ENCODE assay signal across 25 cellular contexts in genomic region chr2:238187618-238188548, GRCh38. TPM values are rescaled to one million over a fixed set of nuclear protein-coding genes. Genes with fewer than 3 reads are reported as not detected.
DNase-seq lines count a peak whose midpoint lies in the region; ATAC-seq and TF ChIP-seq lines count a peak whose summit lies in the region.
"Had no signal": no experiment of that assay in that cellular context is flagged by ENCODE, and none has a peak within 500 bp of the region (broad histone marks: within the 10 kb centered on the region; RNA-seq: fewer than 3 reads in every experiment).

No MANE protein-coding gene starts in this region.

- peaks cover 0 to 21% (median 0%) of the 10 kb centered on the region in 12 donors for H3K4me1 ChIP-seq in heart left ventricle
- H3K4me1 ChIP-seq: uterus had no signal

- peaks cover 0 to 100% (median 96%) of the 10 kb centered on the region in 9 donors for H3K36me3 ChIP-seq in heart left ventricle
- H3K36me3 ChIP-seq: uterus had no signal

- peaks cover 43% of the 10 kb centered on the region for H3K36me3 Mint-ChIP-seq in natural killer cell treated with Interleukin-12 subunit alpha and Interleukin-12 subunit beta and Interleukin-15 and Interleukin-18, amount 100 ng/mL, for 72 hours

- no peak for TF ChIP-seq POLR2A in heart left ventricle (IDR thresholded peaks at IDR 0.05)

- H3K4me3 Mint-ChIP-seq in natural killer cell treated with Interleukin-12 subunit alpha and Interleukin-12 subunit beta and Interleukin-15 and Interleukin-18, amount 100 ng/mL, for 72 hours = no peak overlapping the region
- H3K4me3 Mint-ChIP-seq: activated naive CD8-positive, alpha-beta T cell treated with anti-CD3 and anti-CD28 coated beads, Interleukin-2, amount 10 ng/mL, durations not matched to agents 7 days and 5 days; dendritic cell treated with granulocyte-macrophage colony-stimulating factor and Interleukin-4, amounts not matched to agents 40 ng/mL and 50 ng/mL, for 4 days; T-helper 17 cell had no signal

- intact Hi-C loops in heart left ventricle (cut with DNase I) = no loop called here

- 80 to 88% (median 80%) methylated on average over 17 of the region's 17 CpGs for WGBS in heart left ventricle, 4 donors

- in situ Hi-C loops in SK-MEL-5 (cut with HindIII; ENCODE audit: low pct_unique_long_range_greater_than_20kb, low sequenced_read_pairs) = no loop called here

- peak overlapping the region; percentile 60 to 92 for H3K27ac Mint-ChIP-seq in natural killer cell treated with Interleukin-12 subunit alpha and Interleukin-12 subunit beta and Interleukin-15 and Interleukin-18, amount 100 ng/mL, for 72 hours
- H3K27ac Mint-ChIP-seq: activated naive CD8-positive, alpha-beta T cell treated with anti-CD3 and anti-CD28 coated beads, Interleukin-2, amount 10 ng/mL, durations not matched to agents 7 days and 5 days; dendritic cell treated with granulocyte-macrophage colony-stimulating factor and Interleukin-4, amounts not matched to agents 40 ng/mL and 50 ng/mL, for 4 days had no signal

- peak overlapping the region in 4 of 12 donors; percentile 8 to 28 (median 10) for H3K27ac ChIP-seq in heart left ventricle
- H3K27ac ChIP-seq: gastrocnemius medialis, uterus, VCaP had no signal

- peaks cover 42 to 51% of the 10 kb centered on the region in 2 donors for H3K4me1 Mint-ChIP-seq in natural killer cell treated with Interleukin-12 subunit alpha and Interleukin-12 subunit beta and Interleukin-15 and Interleukin-18, amount 100 ng/mL, for 72 hours (ENCODE audit: low read depth in 2 of 2)
- H3K4me1 Mint-ChIP-seq: activated naive CD8-positive, alpha-beta T cell treated with anti-CD3 and anti-CD28 coated beads, Interleukin-2, amount 10 ng/mL, durations not matched to agents 7 days and 5 days had no signal

- no peaks in the 10 kb centered on the region for H3K27me3 ChIP-seq in heart left ventricle
- H3K27me3 ChIP-seq: gastrocnemius medialis, uterus had no signal

- ATAC-seq in heart left ventricle = peak; percentile 71 to 89 (median 88)
- no peak for ATAC-seq in natural killer cell treated with Interleukin-12 subunit alpha and Interleukin-12 subunit beta and Interleukin-15 and Interleukin-18, amount 100 ng/mL, for 72 hours
- ATAC-seq: gastrocnemius medialis, T-helper 17 cell had no signal

- no peaks in the 10 kb centered on the region for H3K27me3 Mint-ChIP-seq in natural killer cell treated with Interleukin-12 subunit alpha and Interleukin-12 subunit beta and Interleukin-15 and Interleukin-18, amount 100 ng/mL, for 72 hours
- H3K27me3 Mint-ChIP-seq: activated naive CD8-positive, alpha-beta T cell treated with anti-CD3 and anti-CD28 coated beads, Interleukin-2, amount 10 ng/mL, durations not matched to agents 7 days and 5 days; dendritic cell treated with granulocyte-macrophage colony-stimulating factor and Interleukin-4, amounts not matched to agents 40 ng/mL and 50 ng/mL, for 4 days; T-helper 17 cell had no signal

- no peaks in the 10 kb centered on the region for H3K9me3 ChIP-seq in heart left ventricle
- H3K9me3 ChIP-seq: gastrocnemius medialis, uterus had no signal

- no peak overlapping the region for H3K4me3 ChIP-seq in heart left ventricle
- H3K4me3 ChIP-seq: gastrocnemius medialis, uterus had no signal

- DNase-seq in Ammon's horn (ENCODE audit: low spot score) (peak; percentile 69), SK-MEL-5 (ENCODE audit: low read depth, low spot score) (peak; percentile 93), heart left ventricle (no peak), NCI-H2081 treated with DMSO at 0.1 percent for 48 hours (lab: John Stamatoyannopoulos, UW) (no peak), NCI-H2227 (lab: John Stamatoyannopoulos, UW; ENCODE audit: unreplicated experiment) (no peak), SW 1271 (lab: John Stamatoyannopoulos, UW) (no peak)
- DNase-seq in natural killer cell treated with Interleukin-12 subunit alpha and Interleukin-12 subunit beta and Interleukin-15 and Interleukin-18, amount 100 ng/mL, for 72 hours (ENCODE audit: low spot score) = no peak
- DNase-seq in stimulated activated CD4-positive, alpha-beta T cell treated with anti-CD3 and anti-CD28 coated beads, Interleukin-1b, Interleukin-23, amount 100 ng/mL, for 48 hours = no peak
- DNase-seq: activated CD4-positive, alpha-beta T cell treated with anti-CD3 and anti-CD28 coated beads, Interleukin-2, amount 50 U/mL, for 48 hours; activated naive CD8-positive, alpha-beta T cell treated with anti-CD3 and anti-CD28 coated beads, Interleukin-2, amount 10 ng/mL, durations not matched to agents 7 days and 5 days; activated T-cell treated with anti-CD3 and anti-CD28 coated beads, Interleukin-2, amount 50 U/mL, for 1 hour; gastrocnemius medialis; HCEC 1CT; mesendoderm; NCI-H1092 treated with DMSO at 0.1 percent for 48 hours; NCI-H2107; NCI-H524 treated with DMSO at 0.1 percent for 48 hours; retina; stimulated activated naive CD4-positive, alpha-beta T cell treated with Interleukin-2 at 50 U/mL for 16 hours; T-helper 17 cell; uterus had no signal

- no peaks in the 10 kb centered on the region for H3K9me3 Mint-ChIP-seq in natural killer cell treated with Interleukin-12 subunit alpha and Interleukin-12 subunit beta and Interleukin-15 and Interleukin-18, amount 100 ng/mL, for 72 hours
- H3K9me3 Mint-ChIP-seq: activated naive CD8-positive, alpha-beta T cell treated with anti-CD3 and anti-CD28 coated beads, Interleukin-2, amount 10 ng/mL, durations not matched to agents 7 days and 5 days; dendritic cell treated with granulocyte-macrophage colony-stimulating factor and Interleukin-4, amounts not matched to agents 40 ng/mL and 50 ng/mL, for 4 days had no signal

- TF ChIP-seq CTCF in heart left ventricle (IDR thresholded peaks at IDR 0.05) = no peak

RNA-seq across cellular contexts. Expression of gene ILKAP, which starts 15.6 kb away (rescaled TPM):
- total RNA-seq in SK-MEL-5 (2014; rRNA removed; shearing (Covaris generic)) = 35.8 and 36.9 TPM in 2 replicates
- 64.8 and 67.7 TPM in 2 replicates for polyA plus RNA-seq in SK-MEL-5 (2015; cell fraction: cytosol; rRNA removed)
- 265 and 268 TPM in 2 replicates for polyA plus RNA-seq in SK-MEL-5 (2015; cell fraction: nucleus; rRNA removed)
- total RNA-seq in heart left ventricle = 10 to 100 TPM; 12.4 to 27.7 (median 23.4) TPM
- polyA plus RNA-seq in heart left ventricle = 10 to 100 TPM; 33.7 to 41.7 TPM
- total RNA-seq in natural killer cell treated with Interleukin-12 subunit alpha and Interleukin-12 subunit beta and Interleukin-15 and Interleukin-18, amount 100 ng/mL, for 72 hours = 10 to 100 TPM; 75.8 to 99.7 TPM

RNA-seq across cellular contexts. Expression of gene ERFE, which starts 29.1 kb away (rescaled TPM):
- total RNA-seq in SK-MEL-5 (2014; rRNA removed; shearing (Covaris generic)) = 22.3 and 29.3 TPM in 2 replicates
- 29.5 and 33.2 TPM in 2 replicates for polyA plus RNA-seq in SK-MEL-5 (2015; cell fraction: cytosol; rRNA removed)
- 13.8 and 19.7 TPM in 2 replicates for polyA plus RNA-seq in SK-MEL-5 (2015; cell fraction: nucleus; rRNA removed)
- 1 to 10 TPM in 1 of 9 donors, under 1 TPM in 5, not detected in 3; 0.23 to 1.8 (median 0.65) TPM for total RNA-seq in heart left ventricle
- under 1 TPM; 0.08 to 0.36 TPM for polyA plus RNA-seq in heart left ventricle
- 1 to 10 TPM in 1 of 2 donors, under 1 TPM in 1; 0.20 to 3.8 TPM for total RNA-seq in natural killer cell treated with Interleukin-12 subunit alpha and Interleukin-12 subunit beta and Interleukin-15 and Interleukin-18, amount 100 ng/mL, for 72 hours
- total RNA-seq: T-helper 17 cell had no signal
- polyA plus RNA-seq: neural cell had no signal

RNA-seq across cellular contexts. Expression of gene KLHL30, which starts 49.4 kb away (rescaled TPM):
- total RNA-seq in SK-MEL-5 (2014; rRNA removed; shearing (Covaris generic)) = 0.03 TPM in 1 of 2 replicates, not detected in the other
- 0.14 TPM in 1 of 2 replicates, not detected in the other for polyA plus RNA-seq in SK-MEL-5 (2015; cell fraction: cytosol; rRNA removed)
- polyA plus RNA-seq in SK-MEL-5 (2015; cell fraction: nucleus; rRNA removed) = not detected in 2 replicates
- 10 to 100 TPM; 19.8 to 43.7 (median 23.2) TPM for total RNA-seq in heart left ventricle
- 10 to 100 TPM in 1 of 2 donors, 1 to 10 TPM in 1; 5.1 to 10.7 TPM for polyA plus RNA-seq in heart left ventricle
- not detected for total RNA-seq in natural killer cell treated with Interleukin-12 subunit alpha and Interleukin-12 subunit beta and Interleukin-15 and Interleukin-18, amount 100 ng/mL, for 72 hours
- total RNA-seq: activated naive CD8-positive, alpha-beta T cell treated with anti-CD3 and anti-CD28 coated beads, Interleukin-2, amount 10 ng/mL, durations not matched to agents 7 days and 5 days; T-helper 17 cell had no signal
- polyA plus RNA-seq: AG04450, neural cell had no signal

RNA-seq across cellular contexts. Expression of gene HES6, which starts 52.0 kb away (rescaled TPM):
- total RNA-seq in SK-MEL-5 (2014; rRNA removed; shearing (Covaris generic)) = 157 and 191 TPM in 2 replicates
- 165 and 196 TPM in 2 replicates for polyA plus RNA-seq in SK-MEL-5 (2015; cell fraction: cytosol; rRNA removed)
- polyA plus RNA-seq in SK-MEL-5 (2015; cell fraction: nucleus; rRNA removed) = 426 and 578 TPM in 2 replicates
- 1 to 10 TPM in 8 of 9 donors, under 1 TPM in 1; 0.45 to 5.9 (median 2.5) TPM for total RNA-seq in heart left ventricle
- 1 to 10 TPM; 3.7 to 9.1 TPM for polyA plus RNA-seq in heart left ventricle
- 10 to 100 TPM in 1 of 2 donors, 1 to 10 TPM in 1; 5.7 to 11.3 TPM for total RNA-seq in natural killer cell treated with Interleukin-12 subunit alpha and Interleukin-12 subunit beta and Interleukin-15 and Interleukin-18, amount 100 ng/mL, for 72 hours

Comparison
In these comparisons a context has a peak if more than half of its experiments do, and no peak if none do; other contexts are left out.
1. DNase-seq: peak in Ammon's horn (single experiment) and SK-MEL-5 (single experiment); none in heart left ventricle (0 of 5), natural killer cell treated with Interleukin-12 subunit alpha and Interleukin-12 subunit beta and Interleukin-15 and Interleukin-18, amount 100 ng/mL, for 72 hours (single experiment), NCI-H2081 treated with DMSO at 0.1 percent for 48 hours (single experiment), stimulated activated CD4-positive, alpha-beta T cell treated with anti-CD3 and anti-CD28 coated beads, Interleukin-1b, Interleukin-23, amount 100 ng/mL, for 48 hours (single experiment), NCI-H2227 (single experiment) and SW 1271 (0 of 2).
2. ATAC-seq: peak in heart left ventricle (4 of 4); none in natural killer cell treated with Interleukin-12 subunit alpha and Interleukin-12 subunit beta and Interleukin-15 and Interleukin-18, amount 100 ng/mL, for 72 hours (0 of 2).
3. RNA of gene KLHL30, which starts 49.4 kb away (total RNA-seq): 19.8 to 43.7 TPM in heart left ventricle; 0.03 TPM in SK-MEL-5 and not detected in natural killer cell treated with Interleukin-12 subunit alpha and Interleukin-12 subunit beta and Interleukin-15 and Interleukin-18, amount 100 ng/mL, for 72 hours; every median in the first group is over 10 times any median in the second.